20 cellular contexts compared by ENCODE assay signal in genomic region chr3:52554026-52554755, GRCh38. TPM values are rescaled to one million over a fixed set of nuclear protein-coding genes. Genes with fewer than 3 reads are reported as not detected.
DNase-seq lines count a peak whose midpoint lies in the region; ATAC-seq lines count a peak whose summit lies in the region.
"Had no signal": no experiment of that assay in that cellular context is flagged by ENCODE, and none has a peak within 500 bp of the region (broad histone marks: within the 10 kb centered on the region; RNA-seq: fewer than 3 reads in every experiment).

No MANE protein-coding gene starts in this region.

- DNase-seq in activated T-cell treated with anti-CD3 and anti-CD28 coated beads, Interleukin-2, amount 50 U/mL, for 24 hours = no peak
- DNase-seq in activated T-cell treated with anti-CD3 and anti-CD28 coated beads for 4 hours (no peak), NCI-H510A treated with DMSO at 0.1 percent for 48 hours (lab: John Stamatoyannopoulos, UW) (peak; percentile 39), cerebellar cortex (ENCODE audit: low spot score) (peak; percentile 27), 8988T (no peak), NCI-H226 (no peak)
- DNase-seq in stimulated activated naive B cell treated with anti-CD40 and anti-IgM and Interleukin-4, amounts not matched to agents 10 μg/mL and 1 μg/mL and 100 μg/mL, for 72 hours = no peak
- no peak for DNase-seq in natural killer cell treated with Interleukin-12 subunit alpha and Interleukin-12 subunit beta and Interleukin-15 and Interleukin-18, amount 100 ng/mL, for 72 hours (ENCODE audit: low spot score)
- DNase-seq: ACHN, BE2C, DMS 273 treated with DMSO at 0.1 percent for 48 hours, EL, H7, NCI-H1048, NCI-H1930, NCI-H748 treated with DMSO at 0.1 percent for 48 hours, Peyer's patch, Right ventricle myocardium superior, SK-N-SH had no signal

- no peak overlapping the region for H3K4me3 Mint-ChIP-seq in activated T-cell treated with anti-CD3 and anti-CD28 coated beads, Interleukin-2, amount 50 U/mL, for 24 hours
- H3K4me3 Mint-ChIP-seq in stimulated activated naive B cell treated with anti-CD40 and anti-IgM and Interleukin-4, amounts not matched to agents 10 μg/mL and 1 μg/mL and 100 μg/mL, for 72 hours = no peak overlapping the region
- no peak overlapping the region for H3K4me3 Mint-ChIP-seq in natural killer cell treated with Interleukin-12 subunit alpha and Interleukin-12 subunit beta and Interleukin-15 and Interleukin-18, amount 100 ng/mL, for 72 hours

- peaks cover 92% of the 10 kb centered on the region for H3K36me3 Mint-ChIP-seq in activated T-cell treated with anti-CD3 and anti-CD28 coated beads, Interleukin-2, amount 50 U/mL, for 24 hours (ENCODE audit: low read depth)
- peaks cover 11 to 27% of the 10 kb centered on the region in 2 donors for H3K36me3 Mint-ChIP-seq in stimulated activated naive B cell treated with anti-CD40 and anti-IgM and Interleukin-4, amounts not matched to agents 10 μg/mL and 1 μg/mL and 100 μg/mL, for 72 hours
- H3K36me3 Mint-ChIP-seq in natural killer cell treated with Interleukin-12 subunit alpha and Interleukin-12 subunit beta and Interleukin-15 and Interleukin-18, amount 100 ng/mL, for 72 hours = peaks cover 4% of the 10 kb centered on the region

- H3K9me3 Mint-ChIP-seq in activated T-cell treated with anti-CD3 and anti-CD28 coated beads, Interleukin-2, amount 50 U/mL, for 24 hours = no peaks in the 10 kb centered on the region
- H3K9me3 Mint-ChIP-seq in stimulated activated naive B cell treated with anti-CD40 and anti-IgM and Interleukin-4, amounts not matched to agents 10 μg/mL and 1 μg/mL and 100 μg/mL, for 72 hours = no peaks in the 10 kb centered on the region
- no peaks in the 10 kb centered on the region for H3K9me3 Mint-ChIP-seq in natural killer cell treated with Interleukin-12 subunit alpha and Interleukin-12 subunit beta and Interleukin-15 and Interleukin-18, amount 100 ng/mL, for 72 hours

- H3K4me1 Mint-ChIP-seq in activated T-cell treated with anti-CD3 and anti-CD28 coated beads, Interleukin-2, amount 50 U/mL, for 24 hours (ENCODE audit: low read depth) = peaks cover 11% of the 10 kb centered on the region
- H3K4me1 Mint-ChIP-seq in stimulated activated naive B cell treated with anti-CD40 and anti-IgM and Interleukin-4, amounts not matched to agents 10 μg/mL and 1 μg/mL and 100 μg/mL, for 72 hours = peaks cover 0 to 3% of the 10 kb centered on the region in 2 donors
- H3K4me1 Mint-ChIP-seq in natural killer cell treated with Interleukin-12 subunit alpha and Interleukin-12 subunit beta and Interleukin-15 and Interleukin-18, amount 100 ng/mL, for 72 hours (ENCODE audit: low read depth in 2 of 2) = no peaks in the 10 kb centered on the region

- ATAC-seq in stimulated activated naive B cell treated with anti-CD40 and anti-IgM and Interleukin-4, amounts not matched to agents 10 μg/mL and 1 μg/mL and 100 μg/mL, for 72 hours (replicated peaks) = no peak
- ATAC-seq in natural killer cell treated with Interleukin-12 subunit alpha and Interleukin-12 subunit beta and Interleukin-15 and Interleukin-18, amount 100 ng/mL, for 72 hours = no peak

- peak overlapping the region; percentile 32 for H3K27ac Mint-ChIP-seq in activated T-cell treated with anti-CD3 and anti-CD28 coated beads, Interleukin-2, amount 50 U/mL, for 24 hours
- peak overlapping the region; percentile 63 for H3K27ac Mint-ChIP-seq in stimulated activated naive B cell treated with anti-CD40 and anti-IgM and Interleukin-4, amounts not matched to agents 10 μg/mL and 1 μg/mL and 100 μg/mL, for 72 hours
- no peak overlapping the region for H3K27ac Mint-ChIP-seq in natural killer cell treated with Interleukin-12 subunit alpha and Interleukin-12 subunit beta and Interleukin-15 and Interleukin-18, amount 100 ng/mL, for 72 hours

- no peaks in the 10 kb centered on the region for H3K27me3 Mint-ChIP-seq in activated T-cell treated with anti-CD3 and anti-CD28 coated beads, Interleukin-2, amount 50 U/mL, for 24 hours
- H3K27me3 Mint-ChIP-seq in stimulated activated naive B cell treated with anti-CD40 and anti-IgM and Interleukin-4, amounts not matched to agents 10 μg/mL and 1 μg/mL and 100 μg/mL, for 72 hours = no peaks in the 10 kb centered on the region
- H3K27me3 Mint-ChIP-seq in natural killer cell treated with Interleukin-12 subunit alpha and Interleukin-12 subunit beta and Interleukin-15 and Interleukin-18, amount 100 ng/mL, for 72 hours = no peaks in the 10 kb centered on the region

RNA-seq across cellular contexts. Expression of gene UQCC5, which starts 17.8 kb away (rescaled TPM):
- total RNA-seq in natural killer cell treated with Interleukin-12 subunit alpha and Interleukin-12 subunit beta and Interleukin-15 and Interleukin-18, amount 100 ng/mL, for 72 hours = 10 to 100 TPM in 1 of 2 donors, 1 to 10 TPM in 1; 6.7 to 18.0 TPM

RNA-seq across cellular contexts. Expression of gene NT5DC2, which starts 20.5 kb away (rescaled TPM):
- 100 to 1,000 TPM in 1 of 2 donors, 10 to 100 TPM in 1; 59.7 to 166 TPM for total RNA-seq in natural killer cell treated with Interleukin-12 subunit alpha and Interleukin-12 subunit beta and Interleukin-15 and Interleukin-18, amount 100 ng/mL, for 72 hours

RNA-seq across cellular contexts. Expression of gene STAB1, which starts 59.1 kb away (rescaled TPM):
- under 1 TPM; 0.57 to 0.92 TPM for total RNA-seq in natural killer cell treated with Interleukin-12 subunit alpha and Interleukin-12 subunit beta and Interleukin-15 and Interleukin-18, amount 100 ng/mL, for 72 hours
- total RNA-seq: HT1080 had no signal

Comparison
In these comparisons a context has a peak if more than half of its experiments do, and no peak if none do; other contexts are left out.
1. DNase-seq: peak in NCI-H510A treated with DMSO at 0.1 percent for 48 hours (single experiment) and cerebellar cortex (single experiment); none in activated T-cell treated with anti-CD3 and anti-CD28 coated beads, Interleukin-2, amount 50 U/mL, for 24 hours (single experiment), activated T-cell treated with anti-CD3 and anti-CD28 coated beads for 4 hours (single experiment), stimulated activated naive B cell treated with anti-CD40 and anti-IgM and Interleukin-4, amounts not matched to agents 10 μg/mL and 1 μg/mL and 100 μg/mL, for 72 hours (single experiment), natural killer cell treated with Interleukin-12 subunit alpha and Interleukin-12 subunit beta and Interleukin-15 and Interleukin-18, amount 100 ng/mL, for 72 hours (single experiment), 8988T (single experiment) and NCI-H226 (single experiment).
2. H3K27ac Mint-ChIP-seq: peak in activated T-cell treated with anti-CD3 and anti-CD28 coated beads, Interleukin-2, amount 50 U/mL, for 24 hours (single experiment) and stimulated activated naive B cell treated with anti-CD40 and anti-IgM and Interleukin-4, amounts not matched to agents 10 μg/mL and 1 μg/mL and 100 μg/mL, for 72 hours (single experiment); none in natural killer cell treated with Interleukin-12 subunit alpha and Interleukin-12 subunit beta and Interleukin-15 and Interleukin-18, amount 100 ng/mL, for 72 hours (0 of 2).